Comparison of ENCODE assay signal across 12 cellular contexts in the genomic region with DNA sequence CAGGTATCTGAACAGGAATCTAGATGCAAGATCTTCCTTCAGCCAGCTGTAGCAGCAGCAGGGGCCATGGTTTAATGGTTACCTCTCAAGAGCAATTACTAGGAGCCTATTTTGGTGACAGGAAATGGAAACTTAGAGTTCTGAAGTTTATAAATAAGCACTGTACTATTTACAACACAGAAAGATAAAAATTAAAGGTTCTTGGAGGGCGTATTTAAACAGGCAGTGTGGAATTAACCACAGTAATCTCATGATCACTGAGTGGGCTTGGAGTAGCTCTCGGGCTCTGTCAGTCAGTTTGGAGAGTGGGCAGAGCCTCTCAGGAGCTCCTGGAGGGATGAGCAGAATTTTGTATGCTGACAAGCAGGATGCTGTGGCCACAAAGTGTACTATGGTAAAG. TPM values are rescaled to one million over a fixed set of nuclear protein-coding genes. Genes with fewer than 3 reads are reported as not detected.
A peak's percentile ranks its signal among the peaks of the same experiment; 100 is the strongest.
DNase-seq lines count a peak whose midpoint lies in the region; ATAC-seq and TF ChIP-seq lines count a peak whose summit lies in the region.
"Had no signal": no experiment of that assay in that cellular context is flagged by ENCODE, and none has a peak within 500 bp of the region (broad histone marks: within the 10 kb centered on the region; RNA-seq: fewer than 3 reads in every experiment).

No MANE protein-coding gene starts in this region.

- no peak for DNase-seq in GM06990 (ENCODE audit: extremely low read depth, insufficient read length)
- DNase-seq in activated naive CD4-positive, alpha-beta T cell treated with anti-CD3 and anti-CD28 coated beads, Interleukin-2, amount 10 ng/mL, durations not matched to agents 7 days and 5 days: no peak
- no peak for DNase-seq in ecto neural progenitor cell (ENCODE audit: low spot score)
- no peak for DNase-seq in activated CD4-positive, alpha-beta T cell treated with anti-CD3 and anti-CD28 coated beads, Interleukin-2, amount 10 ng/mL, durations not matched to agents 24 days and 14 days
- DNase-seq in thyroid gland: no peak
- DNase-seq: anterior cingulate cortex; naive thymus-derived CD4-positive, alpha-beta T cell; spleen; stimulated activated naive CD4-positive, alpha-beta T cell had no signal

- TF ChIP-seq POLR2A in GM19193 (IDR thresholded peaks at IDR 0.05; ENCODE audit: extremely low read depth, insufficient read depth, insufficient read length): peak; percentile 28
- no peak for TF ChIP-seq POLR2A in thyroid gland (IDR thresholded peaks at IDR 0.05)

- CTCF ChIA-PET in activated naive CD4-positive, alpha-beta T cell treated with anti-CD3 and anti-CD28 coated beads, Interleukin-2, amount 10 ng/mL, durations not matched to agents 7 days and 5 days (lab: Charles Lee): interaction anchor here (1.1 to 1.6 kb wide), 2 partner anchors 18 to 129 kb away, joined by 3 to 4 read pairs; no protein-coding TSS in a partner anchor

- H3K27me3 ChIP-seq in GM06990 (replicated peaks; ENCODE audit: control insufficient read depth, insufficient read depth, low read length): no peaks in the 10 kb centered on the region
- H3K27me3 ChIP-seq in thyroid gland: no peaks in the 10 kb centered on the region
- H3K27me3 ChIP-seq: spleen had no signal

- no peaks in the 10 kb centered on the region for H3K4me1 ChIP-seq in thyroid gland

- H3K36me3 ChIP-seq in GM06990 (ENCODE audit: control insufficient read depth, insufficient read depth, low read length) (no peaks in the 10 kb centered on the region), thyroid gland (no peaks in the 10 kb centered on the region)
- H3K36me3 ChIP-seq: spleen had no signal

- WGBS in thyroid gland, 2 donors: 25 to 34% methylated on average over 2 of the region's 2 CpGs

- H3K36me3 Mint-ChIP-seq in activated naive CD4-positive, alpha-beta T cell treated with anti-CD3 and anti-CD28 coated beads, Interleukin-2, amount 10 ng/mL, durations not matched to agents 7 days and 5 days: no peaks in the 10 kb centered on the region
- H3K36me3 Mint-ChIP-seq in activated CD4-positive, alpha-beta T cell treated with anti-CD3 and anti-CD28 coated beads, Interleukin-2, amount 10 ng/mL, durations not matched to agents 24 days and 14 days (ENCODE audit: low read depth): no peaks in the 10 kb centered on the region
- H3K36me3 Mint-ChIP-seq: naive thymus-derived CD4-positive, alpha-beta T cell had no signal

- peaks cover 5% of the 10 kb centered on the region for H3K27me3 Mint-ChIP-seq in activated naive CD4-positive, alpha-beta T cell treated with anti-CD3 and anti-CD28 coated beads, Interleukin-2, amount 10 ng/mL, durations not matched to agents 7 days and 5 days
- peaks cover 15% of the 10 kb centered on the region for H3K27me3 Mint-ChIP-seq in activated CD4-positive, alpha-beta T cell treated with anti-CD3 and anti-CD28 coated beads, Interleukin-2, amount 10 ng/mL, durations not matched to agents 24 days and 14 days

- no peaks in the 10 kb centered on the region for H3K4me1 Mint-ChIP-seq in activated naive CD4-positive, alpha-beta T cell treated with anti-CD3 and anti-CD28 coated beads, Interleukin-2, amount 10 ng/mL, durations not matched to agents 7 days and 5 days
- H3K4me1 Mint-ChIP-seq in activated CD4-positive, alpha-beta T cell treated with anti-CD3 and anti-CD28 coated beads, Interleukin-2, amount 10 ng/mL, durations not matched to agents 24 days and 14 days: peaks cover 2% of the 10 kb centered on the region

- H3K4me3 ChIP-seq in GM06990 (replicated peaks; ENCODE audit: low read depth, low read length): peak overlapping the region; percentile 8; the same call in 1 of the 2 replicates
- H3K4me3 ChIP-seq in thyroid gland (replicated peaks in 1 of 3): no peak overlapping the region
- H3K4me3 ChIP-seq: spleen had no signal

- intact Hi-C loops in activated CD4-positive, alpha-beta T cell treated with anti-CD3 and anti-CD28 coated beads, Interleukin-2, amount 10 ng/mL, durations not matched to agents 24 days and 14 days (cut with micrococcal nuclease): no loop called here
- intact Hi-C loops in thyroid gland (cut with DNase I): no loop called here

- H3K9me3 ChIP-seq in thyroid gland: no peaks in the 10 kb centered on the region
- H3K9me3 ChIP-seq: spleen had no signal

- ATAC-seq in HG02623 (IDR thresholded peaks at IDR 0.05; ENCODE audit: unreplicated experiment) (peak; percentile 70), HG03520 (IDR thresholded peaks at IDR 0.05; ENCODE audit: unreplicated experiment) (peak; percentile 66)
- ATAC-seq: naive thymus-derived CD4-positive, alpha-beta T cell had no signal

- no peaks in the 10 kb centered on the region for H3K9me3 Mint-ChIP-seq in activated naive CD4-positive, alpha-beta T cell treated with anti-CD3 and anti-CD28 coated beads, Interleukin-2, amount 10 ng/mL, durations not matched to agents 7 days and 5 days
- H3K9me3 Mint-ChIP-seq in activated CD4-positive, alpha-beta T cell treated with anti-CD3 and anti-CD28 coated beads, Interleukin-2, amount 10 ng/mL, durations not matched to agents 24 days and 14 days: no peaks in the 10 kb centered on the region

- H3K27ac ChIP-seq in thyroid gland: no peak overlapping the region

- TF ChIP-seq CTCF in GM06990 (IDR thresholded peaks at IDR 0.05; ENCODE audit: insufficient read depth, low read length, poor library complexity, severe bottlenecking) (no peak), thyroid gland (IDR thresholded peaks at IDR 0.05) (no peak)

- H3K27ac Mint-ChIP-seq in activated naive CD4-positive, alpha-beta T cell treated with anti-CD3 and anti-CD28 coated beads, Interleukin-2, amount 10 ng/mL, durations not matched to agents 7 days and 5 days: no peak overlapping the region
- no peak overlapping the region for H3K27ac Mint-ChIP-seq in activated CD4-positive, alpha-beta T cell treated with anti-CD3 and anti-CD28 coated beads, Interleukin-2, amount 10 ng/mL, durations not matched to agents 24 days and 14 days
- H3K27ac Mint-ChIP-seq: naive thymus-derived CD4-positive, alpha-beta T cell had no signal

- H3K4me3 Mint-ChIP-seq in activated naive CD4-positive, alpha-beta T cell treated with anti-CD3 and anti-CD28 coated beads, Interleukin-2, amount 10 ng/mL, durations not matched to agents 7 days and 5 days: no peak overlapping the region
- no peak overlapping the region for H3K4me3 Mint-ChIP-seq in activated CD4-positive, alpha-beta T cell treated with anti-CD3 and anti-CD28 coated beads, Interleukin-2, amount 10 ng/mL, durations not matched to agents 24 days and 14 days
- H3K4me3 Mint-ChIP-seq: naive thymus-derived CD4-positive, alpha-beta T cell had no signal

RNA-seq across cellular contexts. Expression of a gene that starts 10.2 kb away (rescaled TPM):
- not detected in 2 replicates for total RNA-seq in activated CD4-positive, alpha-beta T cell treated with anti-CD3 and anti-CD28 coated beads, Interleukin-2, amount 10 ng/mL, durations not matched to agents 24 days and 14 days
- 1 to 10 TPM in 1 of 4 donors, under 1 TPM in 1, not detected in 2; 0.15 to 1.2 TPM for total RNA-seq in thyroid gland

RNA-seq across cellular contexts. Expression of a gene that starts 35.4 kb away (rescaled TPM):
- not detected in 2 replicates for total RNA-seq in activated CD4-positive, alpha-beta T cell treated with anti-CD3 and anti-CD28 coated beads, Interleukin-2, amount 10 ng/mL, durations not matched to agents 24 days and 14 days
- not detected for total RNA-seq in thyroid gland
- total RNA-seq: naive thymus-derived CD4-positive, alpha-beta T cell had no signal
